In the genomic region with DNA sequence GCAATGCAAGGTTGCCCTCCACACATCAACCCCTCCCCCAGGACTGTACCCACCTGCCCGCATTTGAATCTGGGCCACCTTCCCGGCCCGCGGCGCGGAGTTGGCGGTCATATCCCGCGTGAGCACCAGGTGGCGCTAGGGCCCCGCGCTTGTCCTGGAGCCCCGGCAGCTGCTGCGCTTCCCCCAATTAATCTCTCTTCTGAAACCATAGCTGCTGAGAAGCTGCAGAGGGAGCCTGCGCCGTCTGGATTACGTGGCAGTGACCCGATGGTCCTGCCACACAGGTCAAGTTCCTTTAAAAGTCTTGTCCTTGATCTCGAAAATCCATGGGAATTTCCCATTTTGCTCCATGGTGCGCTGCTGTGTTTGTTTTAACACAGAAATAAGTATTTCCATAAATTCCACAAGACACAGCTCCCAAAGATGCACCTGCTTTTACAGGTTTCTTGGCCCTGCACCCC, we compare ENCODE assay signal across 8 cellular contexts. TPM values are rescaled to one million over a fixed set of nuclear protein-coding genes. Genes with fewer than 3 reads are reported as not detected.
DNase-seq lines count a peak whose midpoint lies in the region; ATAC-seq and TF ChIP-seq lines count a peak whose summit lies in the region.

No MANE protein-coding gene starts in this region.

- intact Hi-C loops in stomach (cut with DNase I; ENCODE audit: low total_unique reads), result loop anchor here (5.0 to 10.0 kb wide), 2 partner anchors 166 to 703 kb away; no protein-coding TSS in a partner anchor

- H3K36me3 ChIP-seq in neutrophil (no peaks in the 10 kb centered on the region), stomach (no peaks in the 10 kb centered on the region)

- ATAC-seq in GM21529 (IDR thresholded peaks at IDR 0.05; ENCODE audit: unreplicated experiment), result peak; percentile 73

- H3K27ac ChIP-seq in RWPE1 (no peak overlapping the region), neutrophil (no peak overlapping the region), stomach (no peak overlapping the region)

- DNase-seq in COR-L47 (lab: John Stamatoyannopoulos, UW), result peak; percentile 52
- DNase-seq in LNCaP clone FGC (ENCODE audit: low read depth), result peak; percentile 13
- peak; percentile 85 for DNase-seq in RWPE1 (ENCODE audit: low spot score)
- DNase-seq in activated T-helper 1 cell treated with anti-CD3 and anti-CD28 coated beads, Interleukin-2, amount 50 U/mL, for 16 hours (ENCODE audit: low read depth in 1 of 2, low spot score in 1 of 2), result peak; percentile 68
- peak; percentile 47 for DNase-seq in fibroblast of the conjunctiva (ENCODE audit: low read depth)
- peak; percentile 83 for DNase-seq in stomach

- H3K4me1 ChIP-seq in neutrophil (ENCODE audit: control insufficient read depth in 1 of 2, insufficient read depth in 1 of 2, low read depth in 1 of 2, low read length in 1 of 2) (no peaks in the 10 kb centered on the region), stomach (peaks cover 0 to 20% (median 5%) of the 10 kb centered on the region in 4 donors)

- no peak for TF ChIP-seq POLR2A in stomach (IDR thresholded peaks at IDR 0.05)

- TF ChIP-seq EP300 in stomach (IDR thresholded peaks at IDR 0.05), result no peak

- H3K27me3 ChIP-seq in neutrophil (peaks cover 79% of the 10 kb centered on the region), stomach (peaks cover 0 to 15% (median 0%) of the 10 kb centered on the region in 3 donors)

- 2 to 5% (median 3%) methylated on average over 14 to 20 of the region's 20 CpGs for WGBS in stomach, 5 donors

- CTCF ChIA-PET in RWPE1 (lab: Yijun Ruan, JAX), result interaction anchor here (0.5 to 3.9 kb wide), 52 partner anchors 9 to 1862 kb away, joined by 3 to 63 read pairs (median 4); a partner anchor contains a TSS

- TF ChIP-seq CTCF in LNCaP clone FGC (IDR thresholded peaks at IDR 0.05; ENCODE audit: control insufficient read depth, extremely low read depth, insufficient read depth) (peak; percentile 93), RWPE1 (conservative IDR thresholded peaks at IDR 0.05; ENCODE audit: low read depth) (peak; percentile 95), neutrophil (IDR thresholded peaks at IDR 0.05) (peak; percentile 82), stomach (IDR thresholded peaks at IDR 0.05) (peak in 6 of 7 experiments; percentile 9 to 98 (median 98))

- H3K9me3 ChIP-seq in neutrophil (no peaks in the 10 kb centered on the region), stomach (no peaks in the 10 kb centered on the region)

- H3K4me3 ChIP-seq in LNCaP clone FGC (ENCODE audit: low read depth, low read length) (no peak overlapping the region), neutrophil (ENCODE audit: low read depth in 1 of 2, low read length in 1 of 2) (no peak overlapping the region), stomach (no peak overlapping the region)

- POLR2A ChIA-PET in RWPE1 (lab: Yijun Ruan, JAX; ENCODE audit: low non-redundant PET), result no interaction called here

RNA-seq across cellular contexts. Expression of a gene that starts 22.0 kb away (rescaled TPM):
- total RNA-seq in stomach, result 100 to 1,000 TPM in 4 of 5 donors, 10 to 100 TPM in 1; 57.2 to 703 (median 434) TPM
- polyA plus RNA-seq in stomach, result 1,000 to 10,000 TPM; 1,255 to 1,368 (median 1,353) TPM

RNA-seq across cellular contexts. Expression of a gene that starts 22.1 kb away (rescaled TPM):
- 10 to 100 TPM in 4 of 5 donors, 1 to 10 TPM in 1; 1.8 to 38.8 (median 20.0) TPM for total RNA-seq in stomach
- polyA plus RNA-seq in stomach, result 10 to 100 TPM; 10.5 to 18.0 (median 11.3) TPM

Comparison
In these comparisons a context has a peak if more than half of its experiments do, and no peak if none do; other contexts are left out.
1. DNase-seq: peak in every context shown above with its lines; median percentile 85 in RWPE1; 83 in stomach; 68 in activated T-helper 1 cell treated with anti-CD3 and anti-CD28 coated beads, Interleukin-2, amount 50 U/mL, for 16 hours; 52 in COR-L47; 47 in fibroblast of the conjunctiva; 13 in LNCaP clone FGC.